22 cellular contexts compared by ENCODE assay signal in genomic region chr2:163252199-163252598, GRCh38.
"Had no signal": no experiment of that assay in that cellular context is flagged by ENCODE, and none has a peak within 500 bp of the region (broad histone marks: within the 10 kb centered on the region; RNA-seq: fewer than 3 reads in every experiment).

No MANE protein-coding gene starts in this region.

- H3K27ac ChIP-seq: adrenal gland, body of pancreas, esophagus squamous epithelium, gastrocnemius medialis, ovary, tibial nerve, VCaP had no signal

- DNase-seq: activated CD4-positive, alpha-beta T cell treated with anti-CD3 and anti-CD28 coated beads for 4 hours; activated CD4-positive, alpha-beta T cell treated with anti-CD3 and anti-CD28 coated beads, Interleukin-2, amount 50 U/mL, for 4 hours; activated effector memory CD4-positive, alpha-beta T cell treated with anti-CD3 and anti-CD28 coated beads, Interleukin-2, amount 50 U/mL, for 16 hours; activated naive CD4-positive, alpha-beta T cell treated with anti-CD3 and anti-CD28 coated beads for 36 hours; activated naive CD8-positive, alpha-beta T cell treated with anti-CD3 and anti-CD28 coated beads for 36 hours; adrenal gland; aorta; body of pancreas; cortex of kidney; effector memory CD8-positive, alpha-beta T cell; esophagus squamous epithelium; gastrocnemius medialis; glutamatergic neuron; islet precursor cell; midbrain; naive thymus-derived CD4-positive, alpha-beta T cell; ovary; right cardiac atrium; stimulated activated CD4-positive, alpha-beta T cell treated with anti-CD3 and anti-CD28 coated beads, Interleukin-2, amount 100 ng/mL, for 48 hours; stimulated activated naive CD4-positive, alpha-beta T cell treated with Interleukin-2 at 50 U/mL for 16 hours had no signal
